ENCODE assay signal across 1 cellular context in the genomic region with DNA sequence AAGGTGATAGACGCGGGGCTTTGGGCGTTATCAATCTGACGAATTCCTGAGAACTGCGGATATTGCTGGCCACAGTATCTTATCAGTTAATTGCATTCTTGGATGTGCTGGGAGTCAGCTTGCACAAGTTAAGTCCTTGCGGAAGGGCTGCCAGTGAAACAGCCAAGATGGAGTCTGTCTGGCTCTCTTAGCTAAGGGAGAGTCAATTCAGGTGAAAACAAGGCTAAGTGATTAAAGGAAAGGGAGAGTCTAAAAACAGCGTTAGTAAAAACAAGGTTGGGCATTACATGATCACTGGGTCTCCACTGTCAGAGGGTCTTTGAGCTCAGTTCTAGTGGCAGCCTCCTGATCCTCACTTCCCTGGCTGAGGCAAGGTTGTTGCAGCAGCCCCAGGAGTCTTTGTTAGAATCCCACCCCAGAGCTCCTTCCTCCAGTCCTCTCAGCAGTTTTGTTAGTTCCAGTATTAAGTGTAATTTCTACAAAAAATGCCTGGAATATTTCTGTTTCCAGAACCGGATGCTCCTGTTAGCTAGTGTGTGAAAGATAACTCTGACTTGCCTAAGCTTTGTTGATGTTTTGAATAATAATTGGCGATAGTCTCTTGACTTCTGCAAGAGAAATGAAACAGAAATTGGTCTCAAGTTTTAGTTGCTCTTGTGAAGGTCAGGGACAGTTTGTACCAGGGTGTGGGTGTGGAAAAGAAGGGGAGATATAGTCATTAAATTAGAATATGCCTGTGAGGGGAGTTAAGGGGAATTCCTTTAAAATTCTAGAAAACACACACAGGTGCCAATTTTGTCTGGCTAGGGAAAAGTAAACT.
TF ChIP-seq lines count a peak whose summit lies in the region.

No MANE protein-coding gene starts in this region.

TF ChIP-seq in SK-N-SH, 30 proteins besides CTCF, POLR2A, EP300 and RAD21 (continued from another document):
- 0 out of 2 replicates have a peak, but pooled peaks have one; percentile 33 for TF ChIP-seq YY1 (IDR thresholded peaks at IDR 0.05; ENCODE audit: low read depth)
- no peak for TF ChIP-seq GATA2 (CRISPR knock-in tag; IDR thresholded peaks at IDR 0.05)
- TF ChIP-seq POLR2AphosphoS5 (IDR thresholded peaks at IDR 0.05; ENCODE audit: low read depth, low read length), result no peak
- TF ChIP-seq NFIC (IDR thresholded peaks at IDR 0.05; ENCODE audit: borderline replicate concordance), result no peak
- no peak for TF ChIP-seq NRF1 (IDR thresholded peaks at IDR 0.05; ENCODE audit: low read depth, low read length)
- no peak for TF ChIP-seq IRF3 (IDR thresholded peaks at IDR 0.05; ENCODE audit: low read depth, low read length)
- TF ChIP-seq, protein P1, sequence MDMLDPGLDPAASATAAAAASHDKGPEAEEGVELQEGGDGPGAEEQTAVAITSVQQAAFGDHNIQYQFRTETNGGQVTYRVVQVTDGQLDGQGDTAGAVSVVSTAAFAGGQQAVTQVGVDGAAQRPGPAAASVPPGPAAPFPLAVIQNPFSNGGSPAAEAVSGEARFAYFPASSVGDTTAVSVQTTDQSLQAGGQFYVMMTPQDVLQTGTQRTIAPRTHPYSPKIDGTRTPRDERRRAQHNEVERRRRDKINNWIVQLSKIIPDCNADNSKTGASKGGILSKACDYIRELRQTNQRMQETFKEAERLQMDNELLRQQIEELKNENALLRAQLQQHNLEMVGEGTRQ (IDR thresholded peaks at IDR 0.05; ENCODE audit: borderline replicate concordance, low read depth, low read length), result no peak
- 0 out of 2 replicates have a peak, but pooled peaks have one; percentile 27 for TF ChIP-seq SIN3A (IDR thresholded peaks at IDR 0.05; ENCODE audit: borderline replicate concordance, low read depth, low read length)
- no peak for TF ChIP-seq EZH2phosphoT487 (IDR thresholded peaks at IDR 0.05; ENCODE audit: borderline replicate concordance, low read depth)
- no peak for TF ChIP-seq FOSL2 (IDR thresholded peaks at IDR 0.05; ENCODE audit: borderline replicate concordance, low read depth)
- TF ChIP-seq ZBTB33 (IDR thresholded peaks at IDR 0.05; ENCODE audit: borderline replicate concordance, low read depth), result no peak
- TF ChIP-seq SMC3 (IDR thresholded peaks at IDR 0.05; ENCODE audit: low read depth, low read length), result no peak
- no peak for TF ChIP-seq GABPA (IDR thresholded peaks at IDR 0.05; ENCODE audit: low read depth)
- no peak for TF ChIP-seq RFX5 (IDR thresholded peaks at IDR 0.05; ENCODE audit: low read length)
